23 cellular contexts compared by ENCODE assay signal in the genomic region with DNA sequence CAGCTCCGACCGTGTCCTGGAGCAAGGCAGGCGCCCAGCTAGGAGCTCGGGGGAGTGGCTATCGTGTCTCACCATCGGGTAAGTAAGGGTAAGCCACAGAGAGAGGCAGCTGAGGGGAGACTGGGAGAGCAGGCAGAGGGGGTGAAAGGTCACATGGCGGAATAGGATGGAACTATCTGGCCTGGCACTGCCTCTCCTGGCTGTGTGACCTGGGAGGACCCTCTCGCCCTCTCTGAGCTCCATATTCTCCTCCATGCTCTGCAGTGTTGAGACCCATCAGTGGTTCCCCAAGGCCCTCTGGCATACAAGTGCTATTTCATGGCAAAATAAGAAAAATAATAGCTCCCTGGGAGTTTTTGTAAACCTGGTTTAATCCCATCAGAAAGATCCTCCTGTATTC.
"Had no signal": no experiment of that assay in that cellular context is flagged by ENCODE, and none has a peak within 500 bp of the region (broad histone marks: within the 10 kb centered on the region; RNA-seq: fewer than 3 reads in every experiment).

No MANE protein-coding gene starts in this region.

- H3K4me3 ChIP-seq: coronary artery, dorsolateral prefrontal cortex, esophagus muscularis mucosa, gastroesophageal sphincter, heart right ventricle, left ventricle myocardium inferior, lower lobe of right lung, mucosa of descending colon had no signal

- H3K4me1 ChIP-seq: esophagus muscularis mucosa, foreskin keratinocyte, gastroesophageal sphincter, heart right ventricle, left ventricle myocardium inferior, lower lobe of right lung had no signal

- FAIRE-seq: colon, endothelial cell of umbilical vein, frontal cortex, islet of Langerhans, keratinocyte had no signal

- H3K9me3 ChIP-seq: esophagus muscularis mucosa, gastroesophageal sphincter, heart right ventricle, left ventricle myocardium inferior, lower lobe of right lung, mucosa of descending colon had no signal

- H3K36me3 ChIP-seq: left ventricle myocardium inferior, lower lobe of right lung had no signal

- ATAC-seq: foreskin keratinocyte, gastroesophageal sphincter, heart right ventricle, left colon, left lobe of liver, lower lobe of right lung, mucosa of descending colon had no signal

- H3K27me3 ChIP-seq: esophagus muscularis mucosa, gastroesophageal sphincter, heart right ventricle had no signal

- DNase-seq: dermis blood vessel endothelial cell; dorsolateral prefrontal cortex; effector CD4-positive, alpha-beta T cell; effector memory CD4-positive, alpha-beta T cell; foreskin keratinocyte; glutamatergic neuron; head of caudate nucleus; heart right ventricle; hippocampal formation; left colon; left ventricle myocardium inferior; lower lobe of right lung; mesenchymal stem cell; mucosa of descending colon had no signal

- H3K27ac ChIP-seq: coronary artery, dorsolateral prefrontal cortex, esophagus muscularis mucosa, foreskin keratinocyte, gastroesophageal sphincter, heart right ventricle, left ventricle myocardium inferior, lower lobe of right lung had no signal
